Comparison of ENCODE assay signal across 14 cellular contexts in genomic region chr17:17765921-17766320, GRCh38.
DNase-seq lines count a peak whose midpoint lies in the region; ATAC-seq and TF ChIP-seq lines count a peak whose summit lies in the region.
"Had no signal": no experiment of that assay in that cellular context is flagged by ENCODE, and none has a peak within 500 bp of the region (broad histone marks: within the 10 kb centered on the region; RNA-seq: fewer than 3 reads in every experiment).

No MANE protein-coding gene starts in this region.

- TF ChIP-seq EP300 in sigmoid colon (IDR thresholded peaks at IDR 0.05) = no peak

- CTCF ChIA-PET in RWPE1 (lab: Yijun Ruan, JAX) = interaction anchor here (1.0 kb wide), 1 partner anchor 9 kb away, joined by 4 read pairs; no protein-coding TSS in a partner anchor

- WGBS in esophagus squamous epithelium, 2 donors = 30 to 66% methylated on average over 2 of the region's 5 CpGs
- WGBS in sigmoid colon, 2 donors = 78 to 90% methylated on average over 5 of the region's 5 CpGs

- H3K27me3 ChIP-seq in esophagus squamous epithelium = no peaks in the 10 kb centered on the region
- H3K27me3 ChIP-seq in sigmoid colon = no peaks in the 10 kb centered on the region
- H3K27me3 ChIP-seq: cardiac muscle cell had no signal

- ATAC-seq in GM18519 (IDR thresholded peaks at IDR 0.05; ENCODE audit: low FRiP score, unreplicated experiment) = peak; percentile 2

- H3K36me3 ChIP-seq in esophagus squamous epithelium (peaks cover 0 to 5% (median 0%) of the 10 kb centered on the region in 3 donors), sigmoid colon (no peaks in the 10 kb centered on the region)
- H3K36me3 ChIP-seq: cardiac muscle cell had no signal

- TF ChIP-seq POLR2A in esophagus squamous epithelium (IDR thresholded peaks at IDR 0.05) = no peak
- no peak for TF ChIP-seq POLR2A in sigmoid colon (IDR thresholded peaks at IDR 0.05)

- intact Hi-C loops in esophagus squamous epithelium (cut with DNase I) (no loop called here), sigmoid colon (cut with DNase I) (no loop called here)

- peaks cover 18 to 68% (median 33%) of the 10 kb centered on the region in 3 donors for H3K4me1 ChIP-seq in esophagus squamous epithelium
- peaks cover 0 to 64% (median 63%) of the 10 kb centered on the region in 4 donors for H3K4me1 ChIP-seq in sigmoid colon

- H3K27ac ChIP-seq in RWPE1 (peak overlapping the region; percentile 52), esophagus squamous epithelium (peak overlapping the region; percentile 28 to 59 (median 49)), sigmoid colon (peak overlapping the region; percentile 35 to 93 (median 65))
- H3K27ac ChIP-seq: C4-2B had no signal

- POLR2A ChIA-PET in RWPE1 (lab: Yijun Ruan, JAX; ENCODE audit: low non-redundant PET) = no interaction called here

- TF ChIP-seq CTCF in RWPE1 (conservative IDR thresholded peaks at IDR 0.05; ENCODE audit: low read depth) = no peak
- no peak for TF ChIP-seq CTCF in esophagus squamous epithelium (IDR thresholded peaks at IDR 0.05)
- TF ChIP-seq CTCF in sigmoid colon (IDR thresholded peaks at IDR 0.05) = no peak

- H3K4me3 ChIP-seq in esophagus squamous epithelium = no peak overlapping the region
- no peak overlapping the region for H3K4me3 ChIP-seq in sigmoid colon
- H3K4me3 ChIP-seq: cardiac muscle cell had no signal

- DNase-seq in RWPE1 (ENCODE audit: low spot score) (no peak), esophagus squamous epithelium (lab: John Stamatoyannopoulos, UW) (no peak), sigmoid colon (no peak), activated T-cell treated with anti-CD3 and anti-CD28 coated beads for 4 hours (no peak), NCI-H69 (lab: John Stamatoyannopoulos, UW) (no peak), Kasumi-1 (lab: John Stamatoyannopoulos, UW) (no peak), AG08396 (ENCODE audit: low spot score) (no peak)
- DNase-seq: activated CD4-positive, alpha-beta T cell treated with anti-CD3 and anti-CD28 coated beads for 4 hours; GF-D8; KG1; NCI-H1930 had no signal

- H3K9me3 ChIP-seq in esophagus squamous epithelium (no peaks in the 10 kb centered on the region), sigmoid colon (no peaks in the 10 kb centered on the region)
